ENCODE assay signal across 8 cellular contexts in the genomic region with DNA sequence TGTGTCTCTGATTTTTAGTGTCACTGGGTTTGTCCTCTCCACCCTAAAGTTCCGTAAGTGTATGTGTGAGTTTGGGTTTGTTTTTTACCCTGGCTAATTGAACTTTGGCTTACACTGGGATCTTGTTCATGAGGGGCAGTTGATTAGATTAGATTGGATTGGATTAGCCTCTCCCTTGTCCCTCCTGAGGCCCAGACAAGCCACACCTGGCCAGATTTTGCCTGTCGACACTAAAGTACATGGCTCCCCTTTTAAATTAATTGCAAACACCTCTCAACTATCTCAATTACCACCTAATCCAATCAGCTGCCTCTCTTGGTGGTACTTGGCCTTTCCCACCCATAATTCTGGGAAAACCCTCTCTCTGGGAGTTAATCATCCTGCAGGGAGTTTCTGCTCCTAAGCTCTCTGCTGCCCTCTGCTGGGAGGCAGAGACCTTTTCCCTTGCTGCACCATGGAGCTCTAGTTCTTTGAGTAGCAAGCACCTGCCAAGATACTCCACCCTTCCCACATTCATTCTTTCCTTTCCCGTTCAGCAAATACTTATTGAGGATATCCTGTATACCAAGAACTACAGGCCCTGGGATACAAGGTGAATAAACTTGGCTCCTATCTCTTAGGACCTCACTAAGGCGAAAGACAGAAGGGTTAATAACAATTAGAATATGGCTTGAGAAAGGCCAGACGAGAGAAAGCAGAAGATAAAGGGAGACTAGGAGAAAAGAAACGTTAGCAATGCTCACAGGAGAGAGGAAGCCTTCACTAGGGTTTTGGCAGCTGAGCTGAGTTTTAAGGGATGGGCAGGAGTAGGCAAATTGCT. TPM values are rescaled to one million over a fixed set of nuclear protein-coding genes. Genes with fewer than 3 reads are reported as not detected.
A peak's percentile ranks its signal among the peaks of the same experiment; 100 is the strongest.
DNase-seq lines count a peak whose midpoint lies in the region; ATAC-seq, FAIRE-seq and TF ChIP-seq lines count a peak whose summit lies in the region.

No MANE protein-coding gene starts in this region.

- H3K27ac Mint-ChIP-seq in activated CD8-positive, alpha-beta T cell treated with anti-CD3 and anti-CD28 coated beads for 36 hours: no peak overlapping the region
- H3K27ac Mint-ChIP-seq in effector memory CD8-positive, alpha-beta T cell: no peak overlapping the region

- no peaks in the 10 kb centered on the region for H3K4me1 Mint-ChIP-seq in activated CD8-positive, alpha-beta T cell treated with anti-CD3 and anti-CD28 coated beads for 36 hours (ENCODE audit: low read depth)
- no peaks in the 10 kb centered on the region for H3K4me1 Mint-ChIP-seq in effector memory CD8-positive, alpha-beta T cell (ENCODE audit: low read depth in 2 of 2)

- no peaks in the 10 kb centered on the region for H3K36me3 Mint-ChIP-seq in activated CD8-positive, alpha-beta T cell treated with anti-CD3 and anti-CD28 coated beads for 36 hours (ENCODE audit: low read depth)
- H3K36me3 Mint-ChIP-seq in effector memory CD8-positive, alpha-beta T cell (ENCODE audit: insufficient read depth): no peaks in the 10 kb centered on the region

- no peak overlapping the region for H3K4me3 Mint-ChIP-seq in activated CD8-positive, alpha-beta T cell treated with anti-CD3 and anti-CD28 coated beads for 36 hours
- H3K4me3 Mint-ChIP-seq in effector memory CD8-positive, alpha-beta T cell: no peak overlapping the region

- POLR2A ChIA-PET in activated CD8-positive, alpha-beta T cell treated with anti-CD3 and anti-CD28 coated beads for 36 hours (lab: Charles Lee): no interaction called here

- WGBS in mesenchymal stem cell: 35% methylated on average over 5 of the region's 6 CpGs

- H2BK15ac ChIP-seq in mesenchymal stem cell (ENCODE audit: low read depth, poor library complexity, severe bottlenecking): no peak overlapping the region

- H3K4me3 ChIP-seq in AG10803 (ENCODE audit: low read length): no peak overlapping the region
- H3K4me3 ChIP-seq in mesenchymal stem cell (ENCODE audit: insufficient read depth in 1 of 2, low read depth in 1 of 2, low read length in 2 of 2): no peak overlapping the region

- DNase-seq in AG10803 (ENCODE audit: low read depth) (peak; percentile 73), H54 (ENCODE audit: insufficient read length, low spot score) (peak; percentile 45), NCI-H69 (lab: John Stamatoyannopoulos, UW) (peak; percentile 75), mesenchymal stem cell (peak; percentile 72)
- DNase-seq in activated CD8-positive, alpha-beta T cell treated with anti-CD3 and anti-CD28 coated beads for 36 hours: peak; percentile 73
- DNase-seq in effector memory CD8-positive, alpha-beta T cell: peak; percentile 42 to 54 (median 49)
- DNase-seq in stimulated activated CD8-positive, alpha-beta memory T cell treated with anti-CD3 and anti-CD28 coated beads, Interleukin-2, amount 100 ng/mL, for 1 hour (ENCODE audit: low read depth in 2 of 2): peak; percentile 8 to 32

- H3K4me1 ChIP-seq in mesenchymal stem cell (ENCODE audit: control insufficient read depth, insufficient read depth, low read depth, low read length): no peaks in the 10 kb centered on the region

- CTCF ChIA-PET in activated CD8-positive, alpha-beta T cell treated with anti-CD3 and anti-CD28 coated beads for 36 hours (lab: Charles Lee): interaction anchor here (0.7 to 2.7 kb wide), 48 partner anchors 8 to 357 kb away, joined by 3 to 18 read pairs (median 4); a partner anchor contains a TSS

- H3K9me3 ChIP-seq in mesenchymal stem cell (ENCODE audit: control insufficient read depth, low read length): no peaks in the 10 kb centered on the region

- H3K14ac ChIP-seq in mesenchymal stem cell (ENCODE audit: low read length in 2 of 2): no peak overlapping the region

- peaks cover 12% of the 10 kb centered on the region for H3K27me3 Mint-ChIP-seq in activated CD8-positive, alpha-beta T cell treated with anti-CD3 and anti-CD28 coated beads for 36 hours
- H3K27me3 Mint-ChIP-seq in effector memory CD8-positive, alpha-beta T cell: peaks cover 40 to 49% of the 10 kb centered on the region in 2 donors

- no peak for TF ChIP-seq POLR2A in H54 (IDR thresholded peaks at IDR 0.05; ENCODE audit: low read depth, low read length)

- H4K91ac ChIP-seq in mesenchymal stem cell (ENCODE audit: low read length): no peak overlapping the region

- H3K27ac ChIP-seq in mesenchymal stem cell (ENCODE audit: low read length, poor library complexity, severe bottlenecking): no peak overlapping the region

- ATAC-seq in activated CD8-positive, alpha-beta T cell treated with anti-CD3 and anti-CD28 coated beads for 36 hours: no peak
- no peak for ATAC-seq in effector memory CD8-positive, alpha-beta T cell (replicated peaks)
- no peak for ATAC-seq in GM21515 (IDR thresholded peaks at IDR 0.05; ENCODE audit: unreplicated experiment)

- H3K4ac ChIP-seq in mesenchymal stem cell (ENCODE audit: low read depth in 1 of 2, low read length in 2 of 2): no peak overlapping the region

- H3K18ac ChIP-seq in mesenchymal stem cell (ENCODE audit: low read depth in 1 of 2, low read length in 2 of 2): no peak overlapping the region

- no peak overlapping the region for H2AK5ac ChIP-seq in mesenchymal stem cell (ENCODE audit: low read length, severe bottlenecking)

- no peak overlapping the region for H4K8ac ChIP-seq in mesenchymal stem cell (ENCODE audit: low read length)

- H2BK5ac ChIP-seq in mesenchymal stem cell (ENCODE audit: low read depth, low read length, poor library complexity, severe bottlenecking): no peak overlapping the region

- no peak overlapping the region for H2BK120ac ChIP-seq in mesenchymal stem cell (ENCODE audit: low read depth, low read length)

- H2BK12ac ChIP-seq in mesenchymal stem cell (ENCODE audit: low read length in 2 of 2): no peak overlapping the region

- H3K27me3 ChIP-seq in mesenchymal stem cell (ENCODE audit: control insufficient read depth in 1 of 2, insufficient read depth in 1 of 2, low read length in 2 of 2): peaks cover 13 to 28% of the 10 kb centered on the region in 2 experiments

- no peak overlapping the region for H3K9ac ChIP-seq in mesenchymal stem cell (ENCODE audit: low read length)

- H2AFZ ChIP-seq in mesenchymal stem cell (ENCODE audit: low read depth, low read length): no peak overlapping the region

- H3K36me3 ChIP-seq in mesenchymal stem cell (ENCODE audit: control insufficient read depth in 1 of 2, insufficient read depth in 2 of 2, low read depth in 1 of 2, low read length in 2 of 2): no peaks in the 10 kb centered on the region

- H3K9me3 Mint-ChIP-seq in activated CD8-positive, alpha-beta T cell treated with anti-CD3 and anti-CD28 coated beads for 36 hours: no peaks in the 10 kb centered on the region
- no peaks in the 10 kb centered on the region for H3K9me3 Mint-ChIP-seq in effector memory CD8-positive, alpha-beta T cell

- no peak overlapping the region for H3K4me2 ChIP-seq in mesenchymal stem cell (ENCODE audit: low read length, poor library complexity, severe bottlenecking)

- no peak overlapping the region for H3K23ac ChIP-seq in mesenchymal stem cell (ENCODE audit: low read length in 2 of 2)

- peak; percentile 99 for TF ChIP-seq CTCF in AG10803 (conservative IDR thresholded peaks at IDR 0.05; ENCODE audit: low read length)
- TF ChIP-seq CTCF in activated CD8-positive, alpha-beta T cell treated with anti-CD3 and anti-CD28 coated beads for 36 hours (IDR thresholded peaks at IDR 0.05): peak; percentile 98

- intact Hi-C loops in activated CD8-positive, alpha-beta T cell treated with anti-CD3 and anti-CD28 coated beads for 36 hours (cut with micrococcal nuclease): loop anchor here (5.0 to 10.0 kb wide), 3 partner anchors 195 to 338 kb away; a partner anchor contains a TSS

- no peaks in the 10 kb centered on the region for H3K79me1 ChIP-seq in mesenchymal stem cell (replicated peaks; ENCODE audit: low read length, poor library complexity, severe bottlenecking)

- FAIRE-seq in H54 (lab: Jason Lieb, UNC): peak; percentile 74

RNA-seq across cellular contexts. Expression of a gene that starts 60.0 kb away (rescaled TPM):
- 10 to 100 TPM; 46.9 to 51.2 TPM for total RNA-seq in activated CD8-positive, alpha-beta T cell treated with anti-CD3 and anti-CD28 coated beads for 36 hours
- polyA plus RNA-seq in mesenchymal stem cell (2013, experiment 1 of 2): 57.1 TPM
- 62.8 TPM for polyA plus RNA-seq in mesenchymal stem cell (2013, experiment 2 of 2)

Comparison
In these comparisons a context has a peak if more than half of its experiments do, and no peak if none do; other contexts are left out.
1. DNase-seq: peak in every context shown above with its lines; median percentile 75 in NCI-H69; 73 in AG10803; 73 in activated CD8-positive, alpha-beta T cell treated with anti-CD3 and anti-CD28 coated beads for 36 hours; 72 in mesenchymal stem cell; 49 in effector memory CD8-positive, alpha-beta T cell; 45 in H54; 20 in stimulated activated CD8-positive, alpha-beta memory T cell treated with anti-CD3 and anti-CD28 coated beads, Interleukin-2, amount 100 ng/mL, for 1 hour.